ENCODE assay signal across 32 cellular contexts in the genomic region with DNA sequence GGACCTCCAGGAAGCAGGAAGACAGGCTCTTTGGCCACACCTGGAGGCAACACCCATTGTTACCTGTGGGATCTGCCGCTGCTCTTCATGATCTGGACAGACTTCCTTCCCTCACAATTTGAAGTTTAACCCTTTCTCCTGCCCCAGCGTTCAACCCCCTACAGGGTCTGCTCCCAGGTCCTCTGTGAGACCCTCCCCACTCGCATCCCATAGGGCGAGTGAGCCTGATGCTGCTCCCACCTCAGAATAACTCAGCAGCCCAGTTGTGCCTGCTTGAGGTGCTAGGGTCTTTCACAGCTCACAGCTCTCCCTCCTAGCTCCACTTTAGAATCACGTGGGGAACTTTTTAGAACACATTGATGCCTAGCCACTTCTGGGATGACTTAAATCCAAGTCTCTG.
"Had no signal": no experiment of that assay in that cellular context is flagged by ENCODE, and none has a peak within 500 bp of the region (broad histone marks: within the 10 kb centered on the region; RNA-seq: fewer than 3 reads in every experiment).

No MANE protein-coding gene starts in this region.

- H3K27me3 Mint-ChIP-seq: activated CD4-positive, alpha-beta T cell treated with anti-CD3 and anti-CD28 coated beads, Interleukin-2, amount 10 ng/mL, durations not matched to agents 24 days and 14 days; activated naive CD8-positive, alpha-beta T cell treated with anti-CD3 and anti-CD28 coated beads, Interleukin-2, amount 10 ng/mL, durations not matched to agents 7 days and 5 days; activated T-cell treated with anti-CD3 and anti-CD28 coated beads, Interleukin-2, amount 50 U/mL, for 24 hours; central memory CD8-positive, alpha-beta T cell had no signal

- H3K36me3 Mint-ChIP-seq: activated naive CD4-positive, alpha-beta T cell treated with anti-CD3 and anti-CD28 coated beads, Interleukin-2, amount 50 U/mL, for 24 hours; activated naive CD8-positive, alpha-beta T cell treated with anti-CD3 and anti-CD28 coated beads, Interleukin-2, amount 10 ng/mL, durations not matched to agents 7 days and 5 days had no signal

- H3K4me1 Mint-ChIP-seq: activated CD4-positive, alpha-beta T cell treated with anti-CD3 and anti-CD28 coated beads, Interleukin-2, amount 10 ng/mL, durations not matched to agents 24 days and 14 days; activated naive CD4-positive, alpha-beta T cell treated with anti-CD3 and anti-CD28 coated beads, Interleukin-2, amount 50 U/mL, for 24 hours; activated naive CD8-positive, alpha-beta T cell treated with anti-CD3 and anti-CD28 coated beads, Interleukin-2, amount 10 ng/mL, durations not matched to agents 7 days and 5 days; central memory CD8-positive, alpha-beta T cell had no signal

- H3K4me3 Mint-ChIP-seq: activated CD4-positive, alpha-beta T cell treated with anti-CD3 and anti-CD28 coated beads, Interleukin-2, amount 10 ng/mL, durations not matched to agents 24 days and 14 days; activated CD8-positive, alpha-beta T cell treated with anti-CD3 and anti-CD28 coated beads, Interleukin-2, amount 10 ng/mL, durations not matched to agents 7 days and 5 days; activated naive CD4-positive, alpha-beta T cell treated with anti-CD3 and anti-CD28 coated beads, Interleukin-2, amount 50 U/mL, for 24 hours; activated naive CD8-positive, alpha-beta T cell treated with anti-CD3 and anti-CD28 coated beads, Interleukin-2, amount 10 ng/mL, durations not matched to agents 7 days and 5 days; activated T-cell treated with anti-CD3 and anti-CD28 coated beads, Interleukin-2, amount 50 U/mL, for 24 hours; central memory CD8-positive, alpha-beta T cell; T-helper 1 cell treated with Interleukin-12 subunit alpha and Interleukin-12 subunit beta and Interleukin-4 antibody, amounts not matched to agents 30 μg/mL and 1 μg/mL, for 36 hours; T-helper 2 cell treated with Interferon-gamma antibody and Interleukin-4, amounts not matched to agents 5 μg/mL and 100 μg/mL, for 36 hours had no signal

- H3K4me2 ChIP-seq: SK-N-SH had no signal

- H3K27ac Mint-ChIP-seq: activated CD4-positive, alpha-beta T cell treated with anti-CD3 and anti-CD28 coated beads, Interleukin-2, amount 10 ng/mL, durations not matched to agents 24 days and 14 days; activated CD8-positive, alpha-beta T cell treated with anti-CD3 and anti-CD28 coated beads, Interleukin-2, amount 10 ng/mL, durations not matched to agents 7 days and 5 days; activated naive CD4-positive, alpha-beta T cell treated with anti-CD3 and anti-CD28 coated beads, Interleukin-2, amount 50 U/mL, for 24 hours; activated naive CD8-positive, alpha-beta T cell treated with anti-CD3 and anti-CD28 coated beads, Interleukin-2, amount 10 ng/mL, durations not matched to agents 7 days and 5 days; activated T-cell treated with anti-CD3 and anti-CD28 coated beads, Interleukin-2, amount 50 U/mL, for 24 hours; activated T-helper 2 cell treated with anti-CD3 and anti-CD28 coated beads, Interferon-gamma antibody, Interleukin-2, Interleukin-4, amounts not matched to agents 10 μg/mL and 5 μg/mL and 100 μg/mL, durations not matched to agents 14 hours and 24 hours and 36 hours; T-helper 1 cell treated with Interleukin-12 subunit alpha and Interleukin-12 subunit beta and Interleukin-4 antibody, amounts not matched to agents 30 μg/mL and 1 μg/mL, for 36 hours; T-helper 2 cell treated with Interferon-gamma antibody and Interleukin-4, amounts not matched to agents 5 μg/mL and 100 μg/mL, for 36 hours had no signal

- H3K4me1 ChIP-seq: ascending aorta, Peyer's patch, SJSA1 had no signal

- H3K27me3 ChIP-seq: ascending aorta, cardiac muscle cell, Peyer's patch had no signal

- H3K36me3 ChIP-seq: ascending aorta, cardiac muscle cell, Peyer's patch, SJSA1 had no signal

- H3K27ac ChIP-seq: ascending aorta, cardiac muscle cell, Peyer's patch, SJSA1 had no signal

- H3K9me3 ChIP-seq: ascending aorta, Peyer's patch, SJSA1, SK-N-SH had no signal

- H3K9ac ChIP-seq: SK-N-SH had no signal

- H3K4me3 ChIP-seq: ascending aorta, cardiac muscle cell, Peyer's patch, SJSA1 had no signal

- ATAC-seq: activated CD8-positive, alpha-beta T cell treated with anti-CD3 and anti-CD28 coated beads, Interleukin-2, amount 10 ng/mL, durations not matched to agents 7 days and 5 days; PC-3 had no signal

- FAIRE-seq: TTC549 had no signal

- H3K9me3 Mint-ChIP-seq: activated CD4-positive, alpha-beta T cell treated with anti-CD3 and anti-CD28 coated beads, Interleukin-2, amount 10 ng/mL, durations not matched to agents 24 days and 14 days; activated naive CD4-positive, alpha-beta T cell treated with anti-CD3 and anti-CD28 coated beads, Interleukin-2, amount 50 U/mL, for 24 hours; activated naive CD8-positive, alpha-beta T cell treated with anti-CD3 and anti-CD28 coated beads, Interleukin-2, amount 10 ng/mL, durations not matched to agents 7 days and 5 days; activated T-helper 2 cell treated with anti-CD3 and anti-CD28 coated beads, Interferon-gamma antibody, Interleukin-2, Interleukin-4, amounts not matched to agents 10 μg/mL and 5 μg/mL and 100 μg/mL, durations not matched to agents 14 hours and 24 hours and 36 hours; T-helper 1 cell treated with Interleukin-12 subunit alpha and Interleukin-12 subunit beta and Interleukin-4 antibody, amounts not matched to agents 30 μg/mL and 1 μg/mL, for 36 hours had no signal

- DNase-seq: activated CD4-positive, alpha-beta T cell treated with anti-CD3 and anti-CD28 coated beads, Interleukin-2, amount 10 ng/mL, durations not matched to agents 24 days and 14 days; activated CD4-positive, alpha-beta T cell treated with anti-CD3 and anti-CD28 coated beads, Interleukin-2, amount 50 U/mL, for 4 hours; activated CD8-positive, alpha-beta T cell treated with anti-CD3 and anti-CD28 coated beads, Interleukin-2, amount 10 ng/mL, durations not matched to agents 7 days and 5 days; activated gamma-delta T cell; activated naive CD4-positive, alpha-beta T cell treated with Interleukin-2 at 50 U/mL for 16 hours; activated naive CD8-positive, alpha-beta T cell treated with anti-CD3 and anti-CD28 coated beads, Interleukin-2, amount 10 ng/mL, durations not matched to agents 7 days and 5 days; activated T-cell treated with anti-CD3 and anti-CD28 coated beads, Interleukin-2, amount 50 U/mL, for 24 hours; amygdala; Karpas-422; NCI-H1048; NCI-H1105 treated with DMSO at 0.1 percent for 48 hours; NCI-H1436; NCI-H187; NCI-H2029 treated with DMSO at 0.1 percent for 48 hours; NCI-H2107; NCI-H2171; NCI-H510A treated with DMSO at 0.1 percent for 48 hours; NK-92 treated with Interleukin-12 subunit alpha and Interleukin-12 subunit beta, amount 100 ng/mL, for 24 hours; PC-3; Peyer's patch; RPMI8226; SHP77 treated with DMSO at 0.1 percent for 48 hours; SK-N-SH had no signal
